In genomic region chr2:235416816-235417499, GRCh38 we compare ENCODE assay signal across 12 cellular contexts.
A peak's percentile ranks its signal among the peaks of the same experiment; 100 is the strongest.
DNase-seq lines count a peak whose midpoint lies in the region; ATAC-seq, FAIRE-seq and TF ChIP-seq lines count a peak whose summit lies in the region.
"Had no signal": no experiment of that assay in that cellular context is flagged by ENCODE, and none has a peak within 500 bp of the region (broad histone marks: within the 10 kb centered on the region; RNA-seq: fewer than 3 reads in every experiment).

No MANE protein-coding gene starts in this region.

- CTCF ChIA-PET in A549 (lab: Yijun Ruan, JAX) (interaction anchor here (0.9 kb wide), 1 partner anchor 10 kb away, joined by 3 read pairs; no protein-coding TSS in a partner anchor), IMR-90 (lab: Yijun Ruan, JAX) (no interaction called here)
- CTCF ChIA-PET in naive thymus-derived CD4-positive, alpha-beta T cell (lab: Charles Lee) = no interaction called here

- no peak overlapping the region for H4K8ac ChIP-seq in IMR-90 (ENCODE audit: low read depth in 2 of 2, low read length in 2 of 2)

- ATAC-seq in A549 (peak; percentile 24 to 82; a peak in 4 of 6 replicates), IMR-90 (ENCODE audit: low read depth) (peak; percentile 75)
- no peak for ATAC-seq in naive thymus-derived CD4-positive, alpha-beta T cell
- no peak for ATAC-seq in stimulated activated naive CD8-positive, alpha-beta T cell treated with anti-CD3 and anti-CD28 coated beads, Interleukin-15, Interleukin-2, amounts not matched to agents 100 U/mL and 50 U/mL, for 24 hours
- ATAC-seq: stimulated activated naive CD8-positive, alpha-beta T cell treated with anti-CD3 and anti-CD28 coated beads, Interleukin-15, amount 100 ng/mL, for 72 hours had no signal

- H3K9ac ChIP-seq in IMR-90 (ENCODE audit: low read depth, low read length) (no peak overlapping the region), liver (ENCODE audit: low read depth in 1 of 2, low read length in 2 of 2) (no peak overlapping the region)

- H4K91ac ChIP-seq in IMR-90 (ENCODE audit: insufficient read depth, low read depth, low read length) = no peak overlapping the region

- no peak overlapping the region for H2BK15ac ChIP-seq in IMR-90 (ENCODE audit: low read depth, low read length)

- H3K14ac ChIP-seq in IMR-90 (replicated peaks; ENCODE audit: low read depth, low read length) = no peak overlapping the region

- no peak overlapping the region for H3K4me3 Mint-ChIP-seq in chondrocyte (ENCODE audit: unreplicated experiment)
- no peak overlapping the region for H3K4me3 Mint-ChIP-seq in naive thymus-derived CD4-positive, alpha-beta T cell
- H3K4me3 Mint-ChIP-seq: stimulated activated naive CD8-positive, alpha-beta T cell treated with anti-CD3 and anti-CD28 coated beads, Interleukin-15, amount 100 ng/mL, for 72 hours had no signal

- H2BK5ac ChIP-seq in IMR-90 (ENCODE audit: low read depth, low read length, poor library complexity, severe bottlenecking) = no peak overlapping the region

- TF ChIP-seq CTCF in A549 (IDR thresholded peaks at IDR 0.05) (no peak), IMR-90 (conservative IDR thresholded peaks at IDR 0.05; ENCODE audit: low read depth, low read length) (no peak), chondrocyte (IDR thresholded peaks at IDR 0.05) (no peak), liver (IDR thresholded peaks at IDR 0.05; ENCODE audit: low read depth, low read length, missing input control) (no peak)

- no peak overlapping the region for H3K18ac ChIP-seq in IMR-90 (ENCODE audit: low read depth, low read length)

- in situ Hi-C loops in IMR-90 (cut with MboI; ENCODE audit: low sequenced_read_pairs) = no loop called here

- no peak overlapping the region for H3K4ac ChIP-seq in IMR-90 (ENCODE audit: low read depth, low read length)

- H3K36me3 Mint-ChIP-seq in chondrocyte (ENCODE audit: low read depth) = no peaks in the 10 kb centered on the region
- H3K36me3 Mint-ChIP-seq in naive thymus-derived CD4-positive, alpha-beta T cell = no peaks in the 10 kb centered on the region

- peaks cover 2% of the 10 kb centered on the region for H3K27me3 Mint-ChIP-seq in chondrocyte (ENCODE audit: low read depth)
- H3K27me3 Mint-ChIP-seq in naive thymus-derived CD4-positive, alpha-beta T cell = peaks cover 0 to 35% (median 13%) of the 10 kb centered on the region in 5 donors

- TF ChIP-seq POLR2A in A549 (IDR thresholded peaks at IDR 0.05; ENCODE audit: low read length) (no peak), IMR-90 (IDR thresholded peaks at IDR 0.05; ENCODE audit: low read depth, low read length) (no peak)

- no peak overlapping the region for H2AFZ ChIP-seq in IMR-90 (replicated peaks; ENCODE audit: low read length, poor library complexity)

- 50% methylated on average over 7 of the region's 7 CpGs for WGBS in A549 (ENCODE audit: missing lambda C conversion rate)
- 20% methylated on average over 1 of the region's 7 CpGs; no CpG with 5 or more reads in 1 of the 2 experiments for whole genome bisulfite sequencing in IMR-90 (ENCODE audit: extremely low coverage in 2 of 2, insufficient read length in 1 of 2), 2 experiments
- 51% methylated on average over 7 of the region's 7 CpGs for WGBS in liver

- H2BK20ac ChIP-seq in IMR-90 (ENCODE audit: low read depth, low read length) = no peak overlapping the region

- H4K20me1 ChIP-seq in IMR-90 (ENCODE audit: insufficient read depth, low read length) = no peaks in the 10 kb centered on the region

- peaks cover 17% of the 10 kb centered on the region for H3K27me3 ChIP-seq in IMR-90 (ENCODE audit: control insufficient read depth, insufficient read depth, low read length)
- peaks cover 0 to 3% (median 0%) of the 10 kb centered on the region in 4 donors for H3K27me3 ChIP-seq in liver (ENCODE audit: control insufficient read depth in 4 of 4, insufficient read depth in 4 of 4, low read length in 3 of 4)
- no peaks in the 10 kb centered on the region for H3K27me3 ChIP-seq in naive thymus-derived CD4-positive, alpha-beta T cell (ENCODE audit: control insufficient read depth in 2 of 2, insufficient read depth in 2 of 2, low read length in 2 of 2)
- H3K27me3 ChIP-seq: ascending aorta had no signal

- no peak for FAIRE-seq in A549 (lab: Jason Lieb, UNC)

- peaks cover 14% of the 10 kb centered on the region for H3K4me1 Mint-ChIP-seq in chondrocyte (ENCODE audit: low read depth)
- H3K4me1 Mint-ChIP-seq in naive thymus-derived CD4-positive, alpha-beta T cell = no peaks in the 10 kb centered on the region
- H3K4me1 Mint-ChIP-seq: stimulated activated naive CD8-positive, alpha-beta T cell treated with anti-CD3 and anti-CD28 coated beads, Interleukin-15, amount 100 ng/mL, for 72 hours had no signal

- H3K27ac ChIP-seq in A549 (peak overlapping the region; percentile 45 to 66; a peak in 4 of 6 replicates), IMR-90 (ENCODE audit: insufficient read depth, low read length) (no peak overlapping the region), liver (ENCODE audit: low read depth in 1 of 2, low read length in 2 of 2) (peak overlapping the region in 1 of 2 donors; percentile 21)
- H3K27ac ChIP-seq in naive thymus-derived CD4-positive, alpha-beta T cell (ENCODE audit: low read depth, low read length) = no peak overlapping the region
- H3K27ac ChIP-seq: ascending aorta had no signal

- H3K36me3 ChIP-seq in IMR-90 (ENCODE audit: control insufficient read depth, insufficient read depth, low read length) (no peaks in the 10 kb centered on the region), liver (ENCODE audit: control insufficient read depth in 4 of 4, insufficient read depth in 3 of 4, low read depth in 1 of 4, low read length in 3 of 4) (no peaks in the 10 kb centered on the region)
- no peaks in the 10 kb centered on the region for H3K36me3 ChIP-seq in naive thymus-derived CD4-positive, alpha-beta T cell (ENCODE audit: control insufficient read depth in 2 of 3, insufficient read depth in 3 of 3, low read length in 3 of 3)
- H3K36me3 ChIP-seq: ascending aorta had no signal

- no peaks in the 10 kb centered on the region for H3K9me3 ChIP-seq in A549
- H3K9me3 ChIP-seq in IMR-90 (ENCODE audit: control insufficient read depth, insufficient read depth, low read length) = no peaks in the 10 kb centered on the region
- no peaks in the 10 kb centered on the region for H3K9me3 ChIP-seq in liver (ENCODE audit: control insufficient read depth in 4 of 4, low read length in 3 of 4)
- H3K9me3 ChIP-seq in naive thymus-derived CD4-positive, alpha-beta T cell (ENCODE audit: control insufficient read depth in 2 of 3, low read length in 3 of 3) = no peaks in the 10 kb centered on the region
- H3K9me3 ChIP-seq: ascending aorta had no signal

- no peak overlapping the region for H2AK5ac ChIP-seq in IMR-90 (ENCODE audit: low read depth, low read length)

- no peak overlapping the region for H3K56ac ChIP-seq in IMR-90 (ENCODE audit: extremely low read depth, insufficient read depth, low read length)

- peak overlapping the region; percentile 27; the same call in 1 of the 3 replicates for H3K4me2 ChIP-seq in A549
- H3K4me2 ChIP-seq in IMR-90 (ENCODE audit: low read depth, low read length) = no peak overlapping the region

- TF ChIP-seq RAD21 in A549 (conservative IDR thresholded peaks at IDR 0.05 in 1 of 2, IDR thresholded peaks at IDR 0.05 in 1 of 2) = no peak
- TF ChIP-seq RAD21 in IMR-90 (IDR thresholded peaks at IDR 0.05; ENCODE audit: low read length) = no peak
- TF ChIP-seq RAD21 in liver (IDR thresholded peaks at IDR 0.05) = peak in 1 of 2 donors; percentile 5

- no peak overlapping the region for H3K23ac ChIP-seq in IMR-90 (ENCODE audit: low read depth, low read length)

- POLR2A ChIA-PET in A549 (lab: Yijun Ruan, JAX) = no interaction called here
- POLR2A ChIA-PET in IMR-90 (lab: Charles Lee; ENCODE audit: unreplicated experiment) = no interaction called here
- POLR2A ChIA-PET in naive thymus-derived CD4-positive, alpha-beta T cell (lab: Charles Lee) = no interaction called here

- H3K9me3 Mint-ChIP-seq in chondrocyte (ENCODE audit: low read depth) = peaks cover 3% of the 10 kb centered on the region
- H3K9me3 Mint-ChIP-seq in naive thymus-derived CD4-positive, alpha-beta T cell = peaks cover 0 to 6% (median 0%) of the 10 kb centered on the region in 11 donors

- no peak for TF ChIP-seq EP300 in A549 (IDR thresholded peaks at IDR 0.05)

- no peak overlapping the region; the same call in 1 of the 2 replicates for H4K5ac ChIP-seq in IMR-90 (ENCODE audit: low read depth, low read length)

- H3K4me3 ChIP-seq in A549 (no peak overlapping the region), IMR-90 (ENCODE audit: insufficient read depth, low read depth, low read length) (no peak overlapping the region), liver (ENCODE audit: low read depth in 1 of 3, low read length in 3 of 3) (no peak overlapping the region)
- no peak overlapping the region for H3K4me3 ChIP-seq in naive thymus-derived CD4-positive, alpha-beta T cell (ENCODE audit: low read length)
- H3K4me3 ChIP-seq: ascending aorta had no signal

- peaks cover 10% of the 10 kb centered on the region for H3K4me1 ChIP-seq in A549
- H3K4me1 ChIP-seq in IMR-90 (ENCODE audit: control insufficient read depth, insufficient read depth, low read length) = no peaks in the 10 kb centered on the region
- peaks cover 0 to 10% (median 3%) of the 10 kb centered on the region in 4 donors for H3K4me1 ChIP-seq in liver (ENCODE audit: control insufficient read depth in 4 of 4, insufficient read depth in 4 of 4, low read length in 3 of 4)
- no peaks in the 10 kb centered on the region for H3K4me1 ChIP-seq in naive thymus-derived CD4-positive, alpha-beta T cell (ENCODE audit: control insufficient read depth in 2 of 2, insufficient read depth in 2 of 2, low read length in 2 of 2)
- H3K4me1 ChIP-seq: ascending aorta had no signal

- no peaks in the 10 kb centered on the region for H3K79me1 ChIP-seq in IMR-90 (ENCODE audit: low read depth in 1 of 2, low read length in 2 of 2)

- no peaks in the 10 kb centered on the region for H3K9me1 ChIP-seq in IMR-90 (ENCODE audit: insufficient read depth, low read length)

- dilution Hi-C loops in IMR-90 (cut with HindIII; ENCODE audit: low sequenced_read_pairs, unreplicated experiment) = no loop called here

- DNase-seq in A549 (ENCODE audit: low read depth in 1 of 2, low spot score in 1 of 2) (peak; percentile 24 to 48), IMR-90 (peak; percentile 12), chondrocyte (ENCODE audit: low spot score) (no peak), DMS 273 (lab: John Stamatoyannopoulos, UW; ENCODE audit: unreplicated experiment) (no peak), mesenteric fat pad (ENCODE audit: low spot score) (no peak)
- DNase-seq in naive thymus-derived CD4-positive, alpha-beta T cell = no peak
- no peak for DNase-seq in stimulated activated naive CD8-positive, alpha-beta T cell treated with anti-CD3 and anti-CD28 coated beads, Interleukin-15, Interleukin-2, amounts not matched to agents 100 U/mL and 50 U/mL, for 24 hours
- DNase-seq: MM.1S; stimulated activated CD4-positive, alpha-beta T cell treated with anti-CD3 and anti-CD28 coated beads, Interleukin-15, amount 100 ng/mL, for 24 hours; stimulated activated naive CD8-positive, alpha-beta T cell treated with anti-CD3 and anti-CD28 coated beads, Interleukin-15, amount 100 ng/mL, for 72 hours had no signal

- H3K27ac Mint-ChIP-seq in chondrocyte (ENCODE audit: unreplicated experiment) = peak overlapping the region; percentile 29
- H3K27ac Mint-ChIP-seq in naive thymus-derived CD4-positive, alpha-beta T cell = no peak overlapping the region
- H3K27ac Mint-ChIP-seq: stimulated activated naive CD8-positive, alpha-beta T cell treated with anti-CD3 and anti-CD28 coated beads, Interleukin-15, amount 100 ng/mL, for 72 hours had no signal

- no TSS peak for BruUV-seq in IMR-90 (replicated peaks; lab: Mats Ljungman, UMichigan)

- H2AK9ac ChIP-seq in IMR-90 (replicated peaks; ENCODE audit: low read depth, low read length, poor library complexity) = no peak overlapping the region

- intact Hi-C loops in IMR-90 (cut with micrococcal nuclease) = no loop called here
- intact Hi-C loops in naive thymus-derived CD4-positive, alpha-beta T cell (cut with micrococcal nuclease) = no loop called here

- no peak overlapping the region for H2BK120ac ChIP-seq in IMR-90 (ENCODE audit: low read depth, low read length)

Comparison
In these comparisons a context has a peak if more than half of its experiments do, and no peak if none do; other contexts are left out.
1. ATAC-seq: peak in A549 (2 of 2) and IMR-90 (single experiment); none in naive thymus-derived CD4-positive, alpha-beta T cell (single experiment) and stimulated activated naive CD8-positive, alpha-beta T cell treated with anti-CD3 and anti-CD28 coated beads, Interleukin-15, Interleukin-2, amounts not matched to agents 100 U/mL and 50 U/mL, for 24 hours (single experiment).
2. DNase-seq: peak in A549 (2 of 2) and IMR-90 (single experiment); none in chondrocyte (single experiment), naive thymus-derived CD4-positive, alpha-beta T cell (0 of 9), DMS 273 (single experiment), stimulated activated naive CD8-positive, alpha-beta T cell treated with anti-CD3 and anti-CD28 coated beads, Interleukin-15, Interleukin-2, amounts not matched to agents 100 U/mL and 50 U/mL, for 24 hours (single experiment) and mesenteric fat pad (single experiment).
3. H3K27ac ChIP-seq: peak in A549 (2 of 2); none in IMR-90 (single experiment) and naive thymus-derived CD4-positive, alpha-beta T cell (single experiment).